9 cellular contexts compared by ENCODE assay signal in the genomic region with DNA sequence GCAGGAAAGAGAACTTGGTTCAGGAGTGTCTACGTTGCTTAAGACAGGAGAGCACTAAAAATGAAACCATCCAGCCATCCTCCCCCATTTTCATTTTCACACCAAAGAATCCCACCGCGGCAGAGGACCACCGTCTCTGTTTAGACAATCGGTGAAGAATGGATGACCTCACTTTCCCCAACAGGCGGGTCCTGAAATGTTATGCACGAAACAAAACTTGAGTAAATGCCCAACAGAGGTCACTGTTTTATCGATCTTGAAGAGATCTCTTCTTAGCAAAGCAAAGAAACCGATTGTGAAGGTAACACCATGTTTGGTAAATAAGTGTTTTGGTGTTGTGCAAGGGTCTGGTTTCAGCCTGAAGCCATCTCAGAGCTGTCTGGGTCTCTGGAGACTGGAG. TPM values are rescaled to one million over a fixed set of nuclear protein-coding genes. Genes with fewer than 3 reads are reported as not detected.
DNase-seq lines count a peak whose midpoint lies in the region; ATAC-seq and TF ChIP-seq lines count a peak whose summit lies in the region.
"Had no signal": no experiment of that assay in that cellular context is flagged by ENCODE, and none has a peak within 500 bp of the region (broad histone marks: within the 10 kb centered on the region; RNA-seq: fewer than 3 reads in every experiment).

No MANE protein-coding gene starts in this region.

- peaks cover 15% of the 10 kb centered on the region for H3K27me3 Mint-ChIP-seq in activated T-helper 17 cell treated with anti-CD3 and anti-CD28 coated beads, Interleukin-2, amount 50 U/mL, for 72 hours

- H3K4me1 ChIP-seq in osteoblast (ENCODE audit: insufficient read depth, low read length), result peaks cover 67% of the 10 kb centered on the region

- H3K27me3 ChIP-seq in osteoblast (ENCODE audit: insufficient read depth, low read length), result no peaks in the 10 kb centered on the region

- H4K20me1 ChIP-seq in osteoblast (ENCODE audit: insufficient read depth, low read length), result no peaks in the 10 kb centered on the region

- H3K4me3 Mint-ChIP-seq in activated T-helper 17 cell treated with anti-CD3 and anti-CD28 coated beads, Interleukin-2, amount 50 U/mL, for 72 hours, result peak overlapping the region; percentile 51

- H3K36me3 ChIP-seq in osteoblast (ENCODE audit: insufficient read depth, low read length), result peaks cover 28% of the 10 kb centered on the region

- no peak overlapping the region for H3K27ac Mint-ChIP-seq in activated T-helper 17 cell treated with anti-CD3 and anti-CD28 coated beads, Interleukin-2, amount 50 U/mL, for 72 hours

- no peaks in the 10 kb centered on the region for H3K9me3 ChIP-seq in osteoblast (ENCODE audit: low read depth, low read length)

- peak overlapping the region; percentile 97 for H3K4me2 ChIP-seq in osteoblast (ENCODE audit: insufficient read depth, low read length)

- peaks cover 21% of the 10 kb centered on the region for H3K79me2 ChIP-seq in osteoblast (ENCODE audit: insufficient read depth, low read length)

- H3K36me3 Mint-ChIP-seq in activated T-helper 17 cell treated with anti-CD3 and anti-CD28 coated beads, Interleukin-2, amount 50 U/mL, for 72 hours (ENCODE audit: low read depth), result no peaks in the 10 kb centered on the region
- H3K36me3 Mint-ChIP-seq: activated naive CD4-positive, alpha-beta T cell treated with anti-CD3 and anti-CD28 coated beads, Interleukin-2, amount 50 U/mL, for 72 hours had no signal

- ATAC-seq in activated T-helper 17 cell treated with anti-CD3 and anti-CD28 coated beads, Interleukin-2, amount 50 U/mL, for 72 hours (replicated peaks), result no peak
- ATAC-seq in HG03378 (IDR thresholded peaks at IDR 0.05; ENCODE audit: unreplicated experiment), result no peak

- peak overlapping the region; percentile 99 for H3K27ac ChIP-seq in osteoblast (ENCODE audit: low read depth, low read length)

- H3K4me3 ChIP-seq in LNCaP clone FGC (ENCODE audit: low read depth, low read length) (no peak overlapping the region), osteoblast (ENCODE audit: insufficient read depth, low read length) (no peak overlapping the region)

- peak; percentile 36 for TF ChIP-seq CTCF in GM12873 (IDR thresholded peaks at IDR 0.05; ENCODE audit: insufficient read depth, low read depth, low read length, missing control alignments)
- TF ChIP-seq CTCF in LNCaP clone FGC (IDR thresholded peaks at IDR 0.05; ENCODE audit: control insufficient read depth, extremely low read depth, insufficient read depth), result peak; percentile 32
- TF ChIP-seq CTCF in osteoblast (IDR thresholded peaks at IDR 0.05; ENCODE audit: extremely low read depth, low read depth, low read length), result peak; percentile 20

- H3K9me3 Mint-ChIP-seq in activated T-helper 17 cell treated with anti-CD3 and anti-CD28 coated beads, Interleukin-2, amount 50 U/mL, for 72 hours, result no peaks in the 10 kb centered on the region
- H3K9me3 Mint-ChIP-seq: activated naive CD4-positive, alpha-beta T cell treated with anti-CD3 and anti-CD28 coated beads, Interleukin-2, amount 50 U/mL, for 72 hours had no signal

- H3K4me1 Mint-ChIP-seq in activated T-helper 17 cell treated with anti-CD3 and anti-CD28 coated beads, Interleukin-2, amount 50 U/mL, for 72 hours, result peaks cover 5% of the 10 kb centered on the region

- H2AFZ ChIP-seq in osteoblast (ENCODE audit: low read length), result no peak overlapping the region

- DNase-seq in LNCaP clone FGC (ENCODE audit: low read depth) (peak; percentile 14), osteoblast (ENCODE audit: insufficient read length, low spot score, missing footprints) (peak; percentile 21), NCI-H1092 treated with DMSO at 0.1 percent for 48 hours (lab: John Stamatoyannopoulos, UW) (no peak)
- DNase-seq in activated T-cell treated with anti-CD3 and anti-CD28 coated beads, Interleukin-2, amount 50 U/mL, for 48 hours, result no peak
- DNase-seq in stimulated activated CD4-positive, alpha-beta T cell treated with anti-CD3 and anti-CD28 coated beads, Interleukin-4, amount 100 ng/mL, for 4 hours, result no peak

RNA-seq across cellular contexts. Expression of a gene that starts 1.4 kb away (rescaled TPM):
- 1 to 10 TPM; 1.0 to 2.1 TPM for total RNA-seq in activated T-helper 17 cell treated with anti-CD3 and anti-CD28 coated beads, Interleukin-2, amount 50 U/mL, for 72 hours
- 37.4 and 52.8 TPM in 2 replicates for total RNA-seq in osteoblast
- total RNA-seq: activated naive CD4-positive, alpha-beta T cell treated with anti-CD3 and anti-CD28 coated beads, Interleukin-2, amount 50 U/mL, for 72 hours had no signal

Comparison
In these comparisons a context has a peak if more than half of its experiments do, and no peak if none do; other contexts are left out.
1. DNase-seq: peak in LNCaP clone FGC (single experiment) and osteoblast (single experiment); none in activated T-cell treated with anti-CD3 and anti-CD28 coated beads, Interleukin-2, amount 50 U/mL, for 48 hours (0 of 2), stimulated activated CD4-positive, alpha-beta T cell treated with anti-CD3 and anti-CD28 coated beads, Interleukin-4, amount 100 ng/mL, for 4 hours (0 of 2) and NCI-H1092 treated with DMSO at 0.1 percent for 48 hours (single experiment).
2. RNA of a gene that starts 1.4 kb away (total RNA-seq): 37.4 to 52.8 TPM in osteoblast; 1.0 to 2.1 TPM in activated T-helper 17 cell treated with anti-CD3 and anti-CD28 coated beads, Interleukin-2, amount 50 U/mL, for 72 hours; every median in the first group is over 10 times any median in the second.
3. Peak in every context shown above with its lines, with median percentiles within 50 percentile points of each other: CTCF ChIP-seq.